In the genomic region with DNA sequence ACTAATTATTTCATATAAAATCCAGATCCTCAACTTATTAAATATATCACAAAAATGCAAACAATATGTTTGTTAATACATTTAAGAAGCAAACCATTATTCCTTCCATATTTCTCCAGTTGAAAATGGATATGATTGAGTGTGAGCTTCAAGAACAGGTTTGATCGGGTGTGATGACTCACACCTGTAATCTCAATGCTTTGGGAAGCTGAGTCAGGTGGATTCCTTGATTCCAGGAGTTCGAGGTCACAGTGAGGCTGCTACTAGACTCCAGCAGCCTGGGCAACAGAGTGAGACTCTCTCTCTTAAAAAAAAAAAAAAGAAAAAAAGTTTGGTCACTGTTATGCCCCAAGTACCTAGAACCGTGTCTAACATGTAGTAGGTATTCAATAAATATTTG, we compare ENCODE assay signal across 21 cellular contexts.
"Had no signal": no experiment of that assay in that cellular context is flagged by ENCODE, and none has a peak within 500 bp of the region (broad histone marks: within the 10 kb centered on the region; RNA-seq: fewer than 3 reads in every experiment).

No MANE protein-coding gene starts in this region.

- H3K27ac Mint-ChIP-seq: activated CD4-positive, alpha-beta T cell treated with anti-CD3 and anti-CD28 coated beads, Interleukin-2, amount 10 ng/mL, durations not matched to agents 7 days and 5 days; activated CD8-positive, alpha-beta T cell treated with anti-CD3 and anti-CD28 coated beads, Interleukin-2, amount 10 ng/mL, durations not matched to agents 7 days and 5 days; activated naive CD4-positive, alpha-beta T cell treated with anti-CD3 and anti-CD28 coated beads for 36 hours; dendritic cell treated with granulocyte-macrophage colony-stimulating factor and Interleukin-4, amounts not matched to agents 40 ng/mL and 50 ng/mL, for 4 days; immature natural killer cell; natural killer cell; T-helper 1 cell treated with Interleukin-12 subunit alpha and Interleukin-12 subunit beta and Interleukin-4 antibody, amounts not matched to agents 30 μg/mL and 1 μg/mL, for 36 hours had no signal

- H3K9me3 ChIP-seq: esophagus muscularis mucosa, heart right ventricle, pancreas, right lobe of liver, testis, upper lobe of right lung had no signal

- H3K36me3 Mint-ChIP-seq: immature natural killer cell, natural killer cell had no signal

- DNase-seq: activated CD4-positive, alpha-beta T cell treated with anti-CD3 and anti-CD28 coated beads, Interleukin-2, amount 10 ng/mL, durations not matched to agents 7 days and 5 days; activated CD8-positive, alpha-beta memory T cell treated with anti-CD3 and anti-CD28 coated beads, Interleukin-2, amount 50 U/mL, for 4 hours; activated CD8-positive, alpha-beta T cell treated with anti-CD3 and anti-CD28 coated beads, Interleukin-2, amount 10 ng/mL, durations not matched to agents 7 days and 5 days; activated naive CD4-positive, alpha-beta T cell treated with anti-CD3 and anti-CD28 coated beads for 36 hours; activated T-cell treated with anti-CD3 and anti-CD28 coated beads, Interleukin-2, amount 50 U/mL, for 4 hours; anterior cingulate cortex; effector CD8-positive, alpha-beta T cell; heart right ventricle; immature natural killer cell; left cardiac atrium; natural killer cell; pancreas; right lobe of liver; stimulated activated CD4-positive, alpha-beta T cell treated with anti-CD3 and anti-CD28 coated beads, Interleukin-4, amount 100 ng/mL, for 1 hour; testis; upper lobe of right lung had no signal

- H3K4me1 Mint-ChIP-seq: activated CD4-positive, alpha-beta T cell treated with anti-CD3 and anti-CD28 coated beads, Interleukin-2, amount 10 ng/mL, durations not matched to agents 7 days and 5 days; immature natural killer cell; natural killer cell had no signal

- H3K4me1 ChIP-seq: esophagus muscularis mucosa, heart right ventricle, pancreas, right lobe of liver, testis, upper lobe of right lung had no signal

- H3K9me3 Mint-ChIP-seq: activated CD4-positive, alpha-beta T cell treated with anti-CD3 and anti-CD28 coated beads, Interleukin-2, amount 10 ng/mL, durations not matched to agents 7 days and 5 days; activated T-cell treated with anti-CD3 and anti-CD28 coated beads, Interleukin-2, amount 50 U/mL, for 4 hours; dendritic cell treated with granulocyte-macrophage colony-stimulating factor and Interleukin-4, amounts not matched to agents 40 ng/mL and 50 ng/mL, for 4 days; natural killer cell; T-helper 1 cell treated with Interleukin-12 subunit alpha and Interleukin-12 subunit beta and Interleukin-4 antibody, amounts not matched to agents 30 μg/mL and 1 μg/mL, for 36 hours had no signal

- H3K36me3 ChIP-seq: esophagus muscularis mucosa, heart right ventricle, pancreas, right lobe of liver, upper lobe of right lung had no signal

- H3K27me3 ChIP-seq: esophagus muscularis mucosa, pancreas, right lobe of liver, testis, upper lobe of right lung had no signal

- H3K4me3 Mint-ChIP-seq: activated CD4-positive, alpha-beta T cell treated with anti-CD3 and anti-CD28 coated beads, Interleukin-2, amount 10 ng/mL, durations not matched to agents 7 days and 5 days; activated CD8-positive, alpha-beta T cell treated with anti-CD3 and anti-CD28 coated beads, Interleukin-2, amount 10 ng/mL, durations not matched to agents 7 days and 5 days; activated naive CD4-positive, alpha-beta T cell treated with anti-CD3 and anti-CD28 coated beads for 36 hours; activated T-cell treated with anti-CD3 and anti-CD28 coated beads, Interleukin-2, amount 50 U/mL, for 4 hours; dendritic cell treated with granulocyte-macrophage colony-stimulating factor and Interleukin-4, amounts not matched to agents 40 ng/mL and 50 ng/mL, for 4 days; immature natural killer cell; natural killer cell; T-helper 1 cell treated with Interleukin-12 subunit alpha and Interleukin-12 subunit beta and Interleukin-4 antibody, amounts not matched to agents 30 μg/mL and 1 μg/mL, for 36 hours had no signal

- H3K27ac ChIP-seq: esophagus muscularis mucosa, heart right ventricle, pancreas, right lobe of liver, testis, upper lobe of right lung had no signal

- H3K27me3 Mint-ChIP-seq: activated CD4-positive, alpha-beta T cell treated with anti-CD3 and anti-CD28 coated beads, Interleukin-2, amount 10 ng/mL, durations not matched to agents 7 days and 5 days; dendritic cell treated with granulocyte-macrophage colony-stimulating factor and Interleukin-4, amounts not matched to agents 40 ng/mL and 50 ng/mL, for 4 days had no signal

- ATAC-seq: activated CD4-positive, CD25-positive, alpha-beta regulatory T cell treated with anti-CD3 and anti-CD28 coated beads, Interleukin-2, amount 50 U/mL, for 24 hours; activated CD8-positive, alpha-beta T cell treated with anti-CD3 and anti-CD28 coated beads, Interleukin-2, amount 10 ng/mL, durations not matched to agents 7 days and 5 days; activated T-cell treated with anti-CD3 and anti-CD28 coated beads, Interleukin-2, amount 50 U/mL, for 4 hours; heart right ventricle; left cardiac atrium; natural killer cell; pancreas; right lobe of liver; upper lobe of right lung had no signal

- H3K4me3 ChIP-seq: esophagus muscularis mucosa, heart right ventricle, pancreas, right lobe of liver, smooth muscle cell, testis, upper lobe of right lung had no signal
